18 cellular contexts compared by ENCODE assay signal in the genomic region with DNA sequence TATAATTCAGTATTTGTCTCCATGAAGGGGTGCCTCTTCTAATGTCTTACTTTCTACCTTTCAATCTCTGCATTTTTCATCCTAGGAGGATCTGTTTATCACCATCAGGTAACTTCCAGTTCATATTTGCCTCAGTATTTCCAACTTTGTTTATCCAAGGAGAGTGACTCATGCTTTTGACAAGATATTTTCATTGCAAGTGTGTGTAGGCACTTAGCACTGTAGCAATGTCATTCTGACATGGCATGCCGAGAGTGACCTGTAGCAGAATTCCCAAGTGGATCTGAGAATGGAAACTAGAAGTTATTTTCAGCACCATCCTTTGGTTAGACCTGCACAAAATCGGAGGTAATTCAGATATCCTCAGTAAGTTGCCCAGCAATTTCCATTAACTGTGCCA.
DNase-seq lines count a peak whose midpoint lies in the region; ATAC-seq, FAIRE-seq and TF ChIP-seq lines count a peak whose summit lies in the region.
"Had no signal": no experiment of that assay in that cellular context is flagged by ENCODE, and none has a peak within 500 bp of the region (broad histone marks: within the 10 kb centered on the region; RNA-seq: fewer than 3 reads in every experiment).

No MANE protein-coding gene starts in this region.

- H3K27me3 ChIP-seq in astrocyte (ENCODE audit: insufficient read depth, low read length): no peaks in the 10 kb centered on the region
- H3K27me3 ChIP-seq in hepatocyte: peaks cover 4% of the 10 kb centered on the region
- H3K27me3 ChIP-seq: testis had no signal

- H3K4me3 Mint-ChIP-seq in astrocyte (ENCODE audit: unreplicated experiment): no peak overlapping the region
- H3K4me3 Mint-ChIP-seq: T-cell had no signal

- no peaks in the 10 kb centered on the region for H3K9me3 Mint-ChIP-seq in astrocyte (ENCODE audit: unreplicated experiment)

- H3K36me3 ChIP-seq in astrocyte (ENCODE audit: insufficient read depth, low read length) (no peaks in the 10 kb centered on the region), hepatocyte (replicated peaks; ENCODE audit: insufficient read depth, low read depth) (no peaks in the 10 kb centered on the region)
- H3K36me3 ChIP-seq: prostate gland had no signal

- peak overlapping the region; percentile 35 for H3K27ac ChIP-seq in astrocyte (ENCODE audit: low read depth, low read length)
- H3K27ac ChIP-seq in hepatocyte: no peak overlapping the region
- H3K27ac ChIP-seq: prostate gland, testis had no signal

- peak; percentile 59 for FAIRE-seq in astrocyte (lab: Jason Lieb, UNC)
- FAIRE-seq: frontal cortex, islet of Langerhans had no signal

- H3K9me2 ChIP-seq in hepatocyte (replicated peaks; ENCODE audit: insufficient read depth): no peaks in the 10 kb centered on the region

- no peak overlapping the region for H2AFZ ChIP-seq in astrocyte (ENCODE audit: low read depth, low read length)
- H2AFZ ChIP-seq in hepatocyte: no peak overlapping the region

- TF ChIP-seq CTCF in astrocyte (IDR thresholded peaks at IDR 0.05; ENCODE audit: insufficient read depth, low read depth, low read length) (no peak), hepatocyte (IDR thresholded peaks at IDR 0.05; ENCODE audit: poor library complexity) (no peak)

- peak overlapping the region; percentile 38 for H3K4me2 ChIP-seq in astrocyte (ENCODE audit: low read length)
- H3K4me2 ChIP-seq in hepatocyte: no peak overlapping the region

- H3K4me1 ChIP-seq in astrocyte (ENCODE audit: insufficient read depth, low read length): peaks cover 18% of the 10 kb centered on the region
- H3K4me1 ChIP-seq in hepatocyte (ENCODE audit: insufficient read depth): no peaks in the 10 kb centered on the region
- H3K4me1 ChIP-seq: prostate gland, testis had no signal

- peak overlapping the region; percentile 4 for H3K9ac ChIP-seq in astrocyte (ENCODE audit: low read length)

- peaks cover 30% of the 10 kb centered on the region for H3K4me1 Mint-ChIP-seq in astrocyte (ENCODE audit: low read depth, unreplicated experiment)
- H3K4me1 Mint-ChIP-seq: T-cell had no signal

- no peaks in the 10 kb centered on the region for H3K79me2 ChIP-seq in astrocyte (ENCODE audit: insufficient read depth, low read length)
- no peaks in the 10 kb centered on the region for H3K79me2 ChIP-seq in hepatocyte

- no peaks in the 10 kb centered on the region for H4K20me1 ChIP-seq in astrocyte (ENCODE audit: insufficient read depth, low read length)
- no peaks in the 10 kb centered on the region for H4K20me1 ChIP-seq in hepatocyte (ENCODE audit: insufficient read depth, poor library complexity, severe bottlenecking)

- H3K27me3 Mint-ChIP-seq in astrocyte (ENCODE audit: low read depth, unreplicated experiment): no peaks in the 10 kb centered on the region

- no peaks in the 10 kb centered on the region for H3K9me3 ChIP-seq in astrocyte (ENCODE audit: insufficient read depth, low read depth, low read length)
- H3K9me3 ChIP-seq in hepatocyte (ENCODE audit: low read depth): no peaks in the 10 kb centered on the region
- H3K9me3 ChIP-seq: prostate gland, testis had no signal

- H3K4me3 ChIP-seq in astrocyte (ENCODE audit: insufficient read depth, low read depth, low read length) (no peak overlapping the region), hepatocyte (no peak overlapping the region)
- H3K4me3 ChIP-seq: prostate gland, testis had no signal

- WGBS in hepatocyte (ENCODE audit: low lambda C conversion rate, missing lambda C conversion rate): 87% methylated on average over 2 of the region's 2 CpGs

- H3K36me3 Mint-ChIP-seq in astrocyte (ENCODE audit: low read depth, unreplicated experiment): no peaks in the 10 kb centered on the region
- H3K36me3 Mint-ChIP-seq: T-cell had no signal

- DNase-seq in AG08396 (ENCODE audit: low spot score) (peak; percentile 23), HS-27A (ENCODE audit: low read depth) (peak; percentile 24), astrocyte (ENCODE audit: low read depth) (peak; percentile 65), hepatocyte (ENCODE audit: low spot score) (peak; percentile 10), AG08395 (ENCODE audit: low spot score) (no peak), cerebellar nuclear complex (lab: John Stamatoyannopoulos, UW) (no peak), amygdala (lab: John Stamatoyannopoulos, UW) (no peak)
- DNase-seq: activated CD8-positive, alpha-beta memory T cell treated with anti-CD3 and anti-CD28 coated beads, Interleukin-2, amount 50 U/mL, for 48 hours; activated naive CD4-positive, alpha-beta T cell treated with anti-CD3 and anti-CD28 coated beads, Interleukin-2, amount 50 U/mL, for 16 hours; DMS153; NCI-H1417; NCI-H345; T-cell; testis had no signal

- H3K27ac Mint-ChIP-seq in astrocyte (ENCODE audit: unreplicated experiment): peak overlapping the region; percentile 55
- H3K27ac Mint-ChIP-seq: T-cell had no signal

- ATAC-seq in GM21723 (IDR thresholded peaks at IDR 0.05; ENCODE audit: unreplicated experiment): no peak
- ATAC-seq: T-cell had no signal

Comparison
In these comparisons a context has a peak if more than half of its experiments do, and no peak if none do; other contexts are left out.
1. DNase-seq: peak in AG08396 (single experiment), HS-27A (single experiment), astrocyte (single experiment) and hepatocyte (single experiment); none in AG08395 (single experiment), cerebellar nuclear complex (0 of 2) and amygdala (0 of 56).